ENCODE assay signal across 8 cellular contexts in the genomic region with DNA sequence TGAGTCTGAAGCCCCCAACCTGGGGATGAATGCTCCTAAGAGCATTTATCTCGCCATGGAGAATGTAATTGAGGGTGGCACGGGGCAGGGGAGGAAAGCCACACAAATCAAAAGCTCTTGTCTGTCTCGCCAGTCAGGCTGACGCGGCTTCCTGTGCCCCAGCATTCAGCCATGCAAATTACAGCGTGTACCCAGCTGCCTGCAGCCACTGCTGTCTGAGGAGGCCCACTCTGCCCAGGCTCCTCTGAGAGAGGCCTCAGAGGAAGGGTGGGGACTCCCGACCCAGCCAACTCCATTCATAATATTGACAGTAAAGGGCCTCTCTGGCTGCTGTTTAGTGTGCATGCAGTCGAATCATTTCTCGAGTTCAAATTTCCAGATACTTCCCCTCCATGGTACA. TPM values are rescaled to one million over a fixed set of nuclear protein-coding genes. Genes with fewer than 3 reads are reported as not detected.
DNase-seq lines count a peak whose midpoint lies in the region; ATAC-seq, FAIRE-seq and TF ChIP-seq lines count a peak whose summit lies in the region.

No MANE protein-coding gene starts in this region.

- H3K9me3 Mint-ChIP-seq in CD4-positive, alpha-beta memory T cell = no peaks in the 10 kb centered on the region
- H3K9me3 Mint-ChIP-seq in activated naive CD4-positive, alpha-beta T cell treated with anti-CD3 and anti-CD28 coated beads, Interleukin-2, amount 10 ng/mL, durations not matched to agents 7 days and 5 days = no peaks in the 10 kb centered on the region

- peak overlapping the region; percentile 86 to 97 (median 95) for H3K27ac Mint-ChIP-seq in CD4-positive, alpha-beta memory T cell
- H3K27ac Mint-ChIP-seq in activated naive CD4-positive, alpha-beta T cell treated with anti-CD3 and anti-CD28 coated beads, Interleukin-2, amount 10 ng/mL, durations not matched to agents 7 days and 5 days = peak overlapping the region; percentile 80

- peak; percentile 72 to 89 (median 76) for DNase-seq in CD4-positive, alpha-beta memory T cell
- DNase-seq in SJSA1 (ENCODE audit: low read depth in 1 of 2, low spot score in 2 of 2) (peak; percentile 63 to 74), left ventricle myocardium inferior (peak; percentile 68), urothelium cell line (ENCODE audit: low spot score) (no peak)
- DNase-seq in activated naive CD4-positive, alpha-beta T cell treated with anti-CD3 and anti-CD28 coated beads, Interleukin-2, amount 10 ng/mL, durations not matched to agents 7 days and 5 days = peak; percentile 82
- peak; percentile 56 for DNase-seq in stimulated activated CD4-positive, alpha-beta T cell treated with anti-CD3 and anti-CD28 coated beads, Interleukin-12 subunit alpha, Interleukin-12 subunit beta, amount 100 ng/mL, for 4 hours

- H3K4me3 Mint-ChIP-seq in CD4-positive, alpha-beta memory T cell = peak overlapping the region; percentile 50 to 94 (median 74)
- H3K4me3 Mint-ChIP-seq in activated naive CD4-positive, alpha-beta T cell treated with anti-CD3 and anti-CD28 coated beads, Interleukin-2, amount 10 ng/mL, durations not matched to agents 7 days and 5 days = peak overlapping the region; percentile 57

- POLR2A ChIA-PET in CD4-positive, alpha-beta memory T cell (lab: Charles Lee; ENCODE audit: partially characterized antibody) = interaction anchor here (1.5 to 9.5 kb wide), 4 partner anchors 10 to 31 kb away, joined by 3 to 118 read pairs (median 42); a partner anchor contains a TSS

- H3K4me3 ChIP-seq in CD4-positive, alpha-beta memory T cell (ENCODE audit: low read length in 2 of 2) = peak overlapping the region; percentile 13 to 15
- no peak overlapping the region for H3K4me3 ChIP-seq in SJSA1
- peak overlapping the region; percentile 37 for H3K4me3 ChIP-seq in left ventricle myocardium inferior

- H3K27me3 ChIP-seq in CD4-positive, alpha-beta memory T cell (ENCODE audit: insufficient read depth, low read length) = no peaks in the 10 kb centered on the region
- H3K27me3 ChIP-seq in SJSA1 (replicated peaks) (no peaks in the 10 kb centered on the region), left ventricle myocardium inferior (ENCODE audit: low read depth) (no peaks in the 10 kb centered on the region)

- intact Hi-C loops in CD4-positive, alpha-beta memory T cell (cut with micrococcal nuclease) = loop anchor here (1.0 to 10.0 kb wide), 4 partner anchors 12 to 86 kb away; no protein-coding TSS in a partner anchor
- intact Hi-C loops in left ventricle myocardium inferior (cut with micrococcal nuclease) = no loop called here

- peaks cover 97% of the 10 kb centered on the region for H3K4me1 ChIP-seq in CD4-positive, alpha-beta memory T cell (ENCODE audit: insufficient read depth, low read length)
- H3K4me1 ChIP-seq in SJSA1 (replicated peaks) (peaks cover 94% of the 10 kb centered on the region), left ventricle myocardium inferior (peaks cover 98% of the 10 kb centered on the region)

- peaks cover 66 to 99% (median 84%) of the 10 kb centered on the region in 4 donors for H3K4me1 Mint-ChIP-seq in CD4-positive, alpha-beta memory T cell
- peaks cover 99% of the 10 kb centered on the region for H3K4me1 Mint-ChIP-seq in activated naive CD4-positive, alpha-beta T cell treated with anti-CD3 and anti-CD28 coated beads, Interleukin-2, amount 10 ng/mL, durations not matched to agents 7 days and 5 days

- CTCF ChIA-PET in CD4-positive, alpha-beta memory T cell (lab: Charles Lee; ENCODE audit: partially characterized antibody) = interaction anchor here (1.0 to 4.1 kb wide), 3 partner anchors 16 to 211 kb away, joined by 3 to 15 read pairs (median 3); no protein-coding TSS in a partner anchor
- CTCF ChIA-PET in activated naive CD4-positive, alpha-beta T cell treated with anti-CD3 and anti-CD28 coated beads, Interleukin-2, amount 10 ng/mL, durations not matched to agents 7 days and 5 days (lab: Charles Lee) = interaction anchor here (1.0 to 1.7 kb wide), 3 partner anchors 14 to 152 kb away, joined by 3 to 5 read pairs (median 3); no protein-coding TSS in a partner anchor

- H3K36me3 Mint-ChIP-seq in CD4-positive, alpha-beta memory T cell = peaks cover 0 to 18% of the 10 kb centered on the region in 2 donors
- peaks cover 38% of the 10 kb centered on the region for H3K36me3 Mint-ChIP-seq in activated naive CD4-positive, alpha-beta T cell treated with anti-CD3 and anti-CD28 coated beads, Interleukin-2, amount 10 ng/mL, durations not matched to agents 7 days and 5 days

- H3K36me3 ChIP-seq in CD4-positive, alpha-beta memory T cell (ENCODE audit: insufficient read depth, low read length) = no peaks in the 10 kb centered on the region
- peaks cover 68% of the 10 kb centered on the region for H3K36me3 ChIP-seq in SJSA1
- no peaks in the 10 kb centered on the region for H3K36me3 ChIP-seq in left ventricle myocardium inferior

- H3K27me3 Mint-ChIP-seq in CD4-positive, alpha-beta memory T cell = peaks cover 0 to 1% of the 10 kb centered on the region in 2 donors
- H3K27me3 Mint-ChIP-seq in activated naive CD4-positive, alpha-beta T cell treated with anti-CD3 and anti-CD28 coated beads, Interleukin-2, amount 10 ng/mL, durations not matched to agents 7 days and 5 days = no peaks in the 10 kb centered on the region

- no peak for TF ChIP-seq CTCF in left ventricle myocardium inferior (IDR thresholded peaks at IDR 0.05; ENCODE audit: borderline replicate concordance)

- H3K9me3 ChIP-seq in CD4-positive, alpha-beta memory T cell (ENCODE audit: control insufficient read depth in 1 of 2, low read length in 2 of 2) = no peaks in the 10 kb centered on the region
- H3K9me3 ChIP-seq in SJSA1 (replicated peaks) = no peaks in the 10 kb centered on the region
- H3K9me3 ChIP-seq in left ventricle myocardium inferior (replicated peaks) = no peaks in the 10 kb centered on the region

- FAIRE-seq in urothelium cell line (lab: Jason Lieb, UNC) = no peak

- peak overlapping the region; percentile 3 for H3K27ac ChIP-seq in CD4-positive, alpha-beta memory T cell (ENCODE audit: low read depth, low read length)
- peak overlapping the region; percentile 11 for H3K27ac ChIP-seq in SJSA1
- peak overlapping the region; percentile 89 for H3K27ac ChIP-seq in left ventricle myocardium inferior (replicated peaks)

- ATAC-seq in GM19455 (IDR thresholded peaks at IDR 0.05; ENCODE audit: unreplicated experiment) (peak; percentile 68), HG03565 (IDR thresholded peaks at IDR 0.05; ENCODE audit: unreplicated experiment) (peak; percentile 68)

RNA-seq across cellular contexts. Expression of a gene that starts 22.0 kb away (rescaled TPM):
- 10 to 100 TPM; 31.0 to 31.2 TPM for total RNA-seq in CD4-positive, alpha-beta memory T cell
- polyA plus RNA-seq in CD4-positive, alpha-beta memory T cell = 1 to 10 TPM; 2.7 to 4.7 TPM
- total RNA-seq in SJSA1 (2014; rRNA removed; shearing (Covaris generic)) = 52.2 and 64.5 TPM in 2 replicates
- 19.3 TPM for total RNA-seq in left ventricle myocardium inferior

Comparison
In these comparisons a context has a peak if more than half of its experiments do, and no peak if none do; other contexts are left out.
1. H3K27ac ChIP-seq: peak in every context shown above with its lines; median percentile 89 in left ventricle myocardium inferior; 11 in SJSA1; 3 in CD4-positive, alpha-beta memory T cell.